20 cellular contexts compared by ENCODE assay signal in genomic region chr2:15555839-15556238, GRCh38. TPM values are rescaled to one million over a fixed set of nuclear protein-coding genes. Genes with fewer than 3 reads are reported as not detected.
A peak's percentile ranks its signal among the peaks of the same experiment; 100 is the strongest.
DNase-seq lines count a peak whose midpoint lies in the region; ATAC-seq and TF ChIP-seq lines count a peak whose summit lies in the region.
"Had no signal": no experiment of that assay in that cellular context is flagged by ENCODE, and none has a peak within 500 bp of the region (broad histone marks: within the 10 kb centered on the region; RNA-seq: fewer than 3 reads in every experiment).

No MANE protein-coding gene starts in this region.

- POLR2A ChIA-PET in activated CD4-positive, alpha-beta memory T cell treated with anti-CD3 and anti-CD28 coated beads for 36 hours (lab: Charles Lee) = no interaction called here

- H3K27ac Mint-ChIP-seq in activated naive CD8-positive, alpha-beta T cell = peak overlapping the region; percentile 0
- H3K27ac Mint-ChIP-seq in activated naive CD8-positive, alpha-beta T cell treated with anti-CD3 and anti-CD28 coated beads, Interleukin-2, amount 50 U/mL, for 24 hours = no peak overlapping the region
- H3K27ac Mint-ChIP-seq in chondrocyte (ENCODE audit: unreplicated experiment) = peak overlapping the region; percentile 47
- H3K27ac Mint-ChIP-seq in nephron progenitor cell = peak overlapping the region; percentile 80
- H3K27ac Mint-ChIP-seq in activated CD4-positive, alpha-beta memory T cell treated with anti-CD3 and anti-CD28 coated beads for 36 hours = no peak overlapping the region

- CTCF ChIA-PET in activated CD4-positive, alpha-beta memory T cell treated with anti-CD3 and anti-CD28 coated beads for 36 hours (lab: Charles Lee) = interaction anchor here (8.5 kb wide), 1 partner anchor 20 kb away, joined by 73 read pairs; no protein-coding TSS in a partner anchor

- H3K27me3 Mint-ChIP-seq in activated naive CD8-positive, alpha-beta T cell = no peaks in the 10 kb centered on the region
- H3K27me3 Mint-ChIP-seq in activated naive CD8-positive, alpha-beta T cell treated with anti-CD3 and anti-CD28 coated beads, Interleukin-2, amount 50 U/mL, for 24 hours = no peaks in the 10 kb centered on the region
- no peaks in the 10 kb centered on the region for H3K27me3 Mint-ChIP-seq in chondrocyte (ENCODE audit: low read depth)
- H3K27me3 Mint-ChIP-seq in nephron progenitor cell (ENCODE audit: low read depth, poor library complexity) = no peaks in the 10 kb centered on the region
- no peaks in the 10 kb centered on the region for H3K27me3 Mint-ChIP-seq in activated CD4-positive, alpha-beta memory T cell treated with anti-CD3 and anti-CD28 coated beads for 36 hours
- H3K27me3 Mint-ChIP-seq: CD4-positive, CD25-positive, alpha-beta regulatory T cell had no signal

- H3K36me3 Mint-ChIP-seq in activated naive CD8-positive, alpha-beta T cell = peaks cover 5% of the 10 kb centered on the region
- H3K36me3 Mint-ChIP-seq in activated naive CD8-positive, alpha-beta T cell treated with anti-CD3 and anti-CD28 coated beads, Interleukin-2, amount 50 U/mL, for 24 hours (ENCODE audit: low read depth) = peaks cover 10% of the 10 kb centered on the region
- H3K36me3 Mint-ChIP-seq in chondrocyte (ENCODE audit: low read depth) = peaks cover 11% of the 10 kb centered on the region
- peaks cover 46% of the 10 kb centered on the region for H3K36me3 Mint-ChIP-seq in nephron progenitor cell (ENCODE audit: low read depth)
- H3K36me3 Mint-ChIP-seq in activated CD4-positive, alpha-beta memory T cell treated with anti-CD3 and anti-CD28 coated beads for 36 hours = peaks cover 9% of the 10 kb centered on the region

- DNase-seq in activated naive CD8-positive, alpha-beta T cell treated with anti-CD3 and anti-CD28 coated beads, Interleukin-2, amount 50 U/mL, for 24 hours = no peak
- DNase-seq in chondrocyte (ENCODE audit: low spot score) (no peak), nephron progenitor cell (no peak), SKM-1 treated with dmso at 0.1 percent for 144 hours (lab: John Stamatoyannopoulos, UW; ENCODE audit: unreplicated experiment) (no peak), iPS-NIHi7 (ENCODE audit: extremely low spot score) (no peak)
- DNase-seq in activated CD4-positive, alpha-beta memory T cell treated with anti-CD3 and anti-CD28 coated beads for 36 hours = no peak
- DNase-seq: CD4-positive, CD25-positive, alpha-beta regulatory T cell; DMS53; H7; Kasumi-1; MV-4-11; NCI-H1105; NCI-H1436 treated with DMSO at 0.1 percent for 48 hours; NCI-H1930; NCI-H446; NCI-H524 treated with DMSO at 0.1 percent for 48 hours; NCI-H774; PC-3 had no signal

- ATAC-seq in activated naive CD8-positive, alpha-beta T cell treated with anti-CD3 and anti-CD28 coated beads, Interleukin-2, amount 50 U/mL, for 24 hours = no peak
- ATAC-seq: HepG2, PC-3 had no signal

- intact Hi-C loops in activated CD4-positive, alpha-beta memory T cell treated with anti-CD3 and anti-CD28 coated beads for 36 hours (cut with micrococcal nuclease) = no loop called here

- no peak overlapping the region for H3K4me3 Mint-ChIP-seq in activated naive CD8-positive, alpha-beta T cell
- no peak overlapping the region for H3K4me3 Mint-ChIP-seq in activated naive CD8-positive, alpha-beta T cell treated with anti-CD3 and anti-CD28 coated beads, Interleukin-2, amount 50 U/mL, for 24 hours
- H3K4me3 Mint-ChIP-seq in chondrocyte (ENCODE audit: unreplicated experiment) (no peak overlapping the region), nephron progenitor cell (no peak overlapping the region)
- H3K4me3 Mint-ChIP-seq in activated CD4-positive, alpha-beta memory T cell treated with anti-CD3 and anti-CD28 coated beads for 36 hours = no peak overlapping the region
- H3K4me3 Mint-ChIP-seq: CD4-positive, CD25-positive, alpha-beta regulatory T cell had no signal

- H3K4me1 Mint-ChIP-seq in activated naive CD8-positive, alpha-beta T cell (ENCODE audit: low read depth) = peaks cover 19% of the 10 kb centered on the region
- peaks cover 23% of the 10 kb centered on the region for H3K4me1 Mint-ChIP-seq in activated naive CD8-positive, alpha-beta T cell treated with anti-CD3 and anti-CD28 coated beads, Interleukin-2, amount 50 U/mL, for 24 hours
- H3K4me1 Mint-ChIP-seq in chondrocyte (ENCODE audit: low read depth) (peaks cover 31% of the 10 kb centered on the region), nephron progenitor cell (peaks cover 45% of the 10 kb centered on the region)
- peaks cover 19% of the 10 kb centered on the region for H3K4me1 Mint-ChIP-seq in activated CD4-positive, alpha-beta memory T cell treated with anti-CD3 and anti-CD28 coated beads for 36 hours (ENCODE audit: low read depth)

- no peaks in the 10 kb centered on the region for H3K9me3 Mint-ChIP-seq in activated naive CD8-positive, alpha-beta T cell (ENCODE audit: low read depth)
- H3K9me3 Mint-ChIP-seq in activated naive CD8-positive, alpha-beta T cell treated with anti-CD3 and anti-CD28 coated beads, Interleukin-2, amount 50 U/mL, for 24 hours = no peaks in the 10 kb centered on the region
- H3K9me3 Mint-ChIP-seq in chondrocyte (ENCODE audit: low read depth) (no peaks in the 10 kb centered on the region), nephron progenitor cell (no peaks in the 10 kb centered on the region)
- H3K9me3 Mint-ChIP-seq in activated CD4-positive, alpha-beta memory T cell treated with anti-CD3 and anti-CD28 coated beads for 36 hours = no peaks in the 10 kb centered on the region
- H3K9me3 Mint-ChIP-seq: CD4-positive, CD25-positive, alpha-beta regulatory T cell had no signal

- no peak for TF ChIP-seq CTCF in chondrocyte (IDR thresholded peaks at IDR 0.05)
- no peak for TF ChIP-seq CTCF in nephron progenitor cell (IDR thresholded peaks at IDR 0.05)

RNA-seq across cellular contexts. Expression of gene NBAS, which starts 5.3 kb away (rescaled TPM):
- 42.6 to 66.5 TPM (median 47.6 TPM) in 3 replicates for total RNA-seq in chondrocyte
- 10 to 100 TPM; 40.1 to 44.0 TPM for total RNA-seq in activated CD4-positive, alpha-beta memory T cell treated with anti-CD3 and anti-CD28 coated beads for 36 hours

RNA-seq across cellular contexts. Expression of gene DDX1, which starts 35.8 kb away (rescaled TPM):
- total RNA-seq in chondrocyte = 82.2 to 103 TPM (median 89.9 TPM) in 3 replicates
- total RNA-seq in activated CD4-positive, alpha-beta memory T cell treated with anti-CD3 and anti-CD28 coated beads for 36 hours = 10 to 100 TPM; 79.7 to 81.1 TPM

Comparison
In these comparisons a context has a peak if more than half of its experiments do, and no peak if none do; other contexts are left out.
1. H3K27ac Mint-ChIP-seq: peak in activated naive CD8-positive, alpha-beta T cell (single experiment), chondrocyte (single experiment) and nephron progenitor cell (single experiment); none in activated naive CD8-positive, alpha-beta T cell treated with anti-CD3 and anti-CD28 coated beads, Interleukin-2, amount 50 U/mL, for 24 hours (single experiment) and activated CD4-positive, alpha-beta memory T cell treated with anti-CD3 and anti-CD28 coated beads for 36 hours (single experiment).